ENCODE assay signal across 15 cellular contexts in the genomic region with DNA sequence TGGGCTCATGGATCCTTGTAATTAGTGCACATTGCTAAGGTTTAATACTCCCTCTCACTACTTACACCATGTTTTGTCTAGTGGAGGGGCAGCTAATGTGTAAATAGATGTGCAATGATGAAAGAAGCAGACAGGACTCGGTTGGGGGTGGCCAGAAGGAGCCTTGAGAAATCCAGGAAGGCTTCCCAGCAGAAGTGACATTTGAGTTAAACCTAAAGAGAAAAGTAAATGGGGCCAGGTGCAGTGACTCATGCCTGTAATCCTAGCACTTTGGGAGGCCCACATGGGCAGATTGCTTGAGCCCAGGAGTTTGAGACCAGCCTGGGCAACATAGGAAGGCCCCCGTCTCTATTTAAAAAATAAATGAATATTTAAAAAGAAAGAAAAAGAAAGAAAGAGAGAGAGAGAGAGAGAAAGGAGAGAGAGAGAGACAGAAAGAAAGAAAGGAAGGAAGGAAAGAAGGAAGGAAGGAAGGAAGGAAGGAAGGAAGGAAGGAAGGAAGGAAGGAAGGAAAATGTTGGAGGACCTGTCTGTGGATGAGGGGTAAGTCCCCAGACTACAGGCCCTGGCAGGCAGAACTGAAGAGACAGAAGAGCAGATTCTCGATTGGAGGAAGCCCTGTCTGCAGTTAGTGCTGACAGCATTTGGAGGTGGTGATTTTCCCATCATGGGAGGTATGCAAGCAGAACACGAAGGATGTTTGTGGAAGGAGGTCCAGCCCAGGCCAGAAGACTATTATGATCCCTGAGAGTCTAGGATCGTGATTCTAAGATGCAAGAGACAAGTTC. TPM values are rescaled to one million over a fixed set of nuclear protein-coding genes. Genes with fewer than 3 reads are reported as not detected.
DNase-seq lines count a peak whose midpoint lies in the region; ATAC-seq, FAIRE-seq and TF ChIP-seq lines count a peak whose summit lies in the region.
"Had no signal": no experiment of that assay in that cellular context is flagged by ENCODE, and none has a peak within 500 bp of the region (broad histone marks: within the 10 kb centered on the region; RNA-seq: fewer than 3 reads in every experiment).

No MANE protein-coding gene starts in this region.

- H3K27ac ChIP-seq in HEK293 (ENCODE audit: extremely low read depth, low read depth, low read length) (no peak overlapping the region), mesendoderm (ENCODE audit: low read depth, low read length) (no peak overlapping the region), substantia nigra (ENCODE audit: low read depth, low read length, poor library complexity, severe bottlenecking) (peak overlapping the region; percentile 50)
- H3K27ac ChIP-seq: parathyroid adenoma had no signal

- H3K27ac Mint-ChIP-seq in MCF 10A (ENCODE audit: low read depth, unreplicated experiment): no peak overlapping the region
- no peak overlapping the region for H3K27ac Mint-ChIP-seq in activated naive CD8-positive, alpha-beta T cell treated with anti-CD3 and anti-CD28 coated beads for 36 hours
- H3K27ac Mint-ChIP-seq: memory B cell had no signal

- H3K4me1 ChIP-seq in HEK293 (ENCODE audit: control insufficient read depth, insufficient read depth, low read length): no peaks in the 10 kb centered on the region
- peaks cover 5% of the 10 kb centered on the region for H3K4me1 ChIP-seq in mesendoderm (ENCODE audit: control insufficient read depth, low read depth, low read length)
- H3K4me1 ChIP-seq: HAP-1, parathyroid adenoma had no signal

- no peak for ATAC-seq in HG03175 (IDR thresholded peaks at IDR 0.05; ENCODE audit: unreplicated experiment)
- ATAC-seq: activated CD4-positive, CD25-positive, alpha-beta regulatory T cell treated with anti-CD3 and anti-CD28 coated beads, Interleukin-2, amount 50 U/mL, for 24 hours; activated T-cell treated with anti-CD3 and anti-CD28 coated beads, Interleukin-2, amount 50 U/mL, for 4 hours had no signal

- BruUV-seq in MCF 10A (replicated peaks; lab: Mats Ljungman, UMichigan): no TSS peak

- TF ChIP-seq CTCF in HEK293 (tag by site-specific recombination; IDR thresholded peaks at IDR 0.05): no peak
- no peak for TF ChIP-seq CTCF in MCF 10A (IDR thresholded peaks at IDR 0.05; ENCODE audit: unreplicated experiment)

- H3K27me3 Mint-ChIP-seq in MCF 10A (ENCODE audit: insufficient read depth, unreplicated experiment): peaks cover 21% of the 10 kb centered on the region
- peaks cover 32% of the 10 kb centered on the region for H3K27me3 Mint-ChIP-seq in activated naive CD8-positive, alpha-beta T cell treated with anti-CD3 and anti-CD28 coated beads for 36 hours

- no peak overlapping the region for H2BK15ac ChIP-seq in mesendoderm (replicated peaks; ENCODE audit: low read depth)

- H3K9me3 Mint-ChIP-seq in MCF 10A (ENCODE audit: unreplicated experiment): no peaks in the 10 kb centered on the region
- H3K9me3 Mint-ChIP-seq in activated naive CD8-positive, alpha-beta T cell treated with anti-CD3 and anti-CD28 coated beads for 36 hours: no peaks in the 10 kb centered on the region
- H3K9me3 Mint-ChIP-seq: activated T-cell treated with anti-CD3 and anti-CD28 coated beads, Interleukin-2, amount 50 U/mL, for 4 hours; memory B cell had no signal

- no peaks in the 10 kb centered on the region for H3K79me1 ChIP-seq in mesendoderm (ENCODE audit: low read length)

- POLR2A ChIA-PET in HEK293 (lab: Yijun Ruan, JAX) (no interaction called here), MCF 10A (lab: Yijun Ruan, JAX) (interaction anchor here (0.6 to 1.9 kb wide), 3 partner anchors 28 to 483 kb away, joined by 3 to 7 read pairs (median 3); no protein-coding TSS in a partner anchor)

- no peak overlapping the region for H2BK5ac ChIP-seq in mesendoderm (ENCODE audit: low read length)

- no peak overlapping the region for H3K23ac ChIP-seq in mesendoderm (ENCODE audit: low read length)

- no peaks in the 10 kb centered on the region for H3K9me3 ChIP-seq in HEK293 (ENCODE audit: control insufficient read depth, insufficient read depth, low read depth, low read length)
- H3K9me3 ChIP-seq: HAP-1 had no signal

- DNase-seq in MCF 10A (ENCODE audit: unreplicated experiment) (peak; percentile 46), mesendoderm (no peak), substantia nigra (lab: John Stamatoyannopoulos, UW) (no peak), NK-92 (lab: John Stamatoyannopoulos, UW; ENCODE audit: unreplicated experiment) (no peak), GM12891 (ENCODE audit: insufficient read length, low spot score) (no peak)
- DNase-seq in activated naive CD8-positive, alpha-beta T cell treated with anti-CD3 and anti-CD28 coated beads for 36 hours: no peak
- DNase-seq: activated T-cell treated with anti-CD3 and anti-CD28 coated beads, Interleukin-2, amount 50 U/mL, for 4 hours; stimulated activated CD4-positive, alpha-beta T cell treated with anti-CD3 and anti-CD28 coated beads, Interleukin-1b, Interleukin-23, amount 100 ng/mL, for 48 hours; SW 1271 had no signal

- no peak overlapping the region for H3K18ac ChIP-seq in mesendoderm (ENCODE audit: low read length)

- no peaks in the 10 kb centered on the region for H3K36me3 Mint-ChIP-seq in MCF 10A (ENCODE audit: insufficient read depth, unreplicated experiment)
- no peaks in the 10 kb centered on the region for H3K36me3 Mint-ChIP-seq in activated naive CD8-positive, alpha-beta T cell treated with anti-CD3 and anti-CD28 coated beads for 36 hours
- H3K36me3 Mint-ChIP-seq: memory B cell had no signal

- H3K4me3 ChIP-seq in HEK293 (ENCODE audit: low read depth, low read length): no peak overlapping the region
- no peak overlapping the region for H3K4me3 ChIP-seq in mesendoderm (ENCODE audit: low read length)
- H3K4me3 ChIP-seq: HAP-1 had no signal

- H3K4me1 Mint-ChIP-seq in MCF 10A (ENCODE audit: insufficient read depth, unreplicated experiment): peaks cover 20% of the 10 kb centered on the region
- H3K4me1 Mint-ChIP-seq in activated naive CD8-positive, alpha-beta T cell treated with anti-CD3 and anti-CD28 coated beads for 36 hours: peaks cover 6% of the 10 kb centered on the region

- peak overlapping the region; percentile 38 for H3K4me3 Mint-ChIP-seq in MCF 10A (ENCODE audit: unreplicated experiment)
- H3K4me3 Mint-ChIP-seq in activated naive CD8-positive, alpha-beta T cell treated with anti-CD3 and anti-CD28 coated beads for 36 hours: no peak overlapping the region
- H3K4me3 Mint-ChIP-seq: activated T-cell treated with anti-CD3 and anti-CD28 coated beads, Interleukin-2, amount 50 U/mL, for 4 hours; memory B cell had no signal

- H3K4me2 ChIP-seq in mesendoderm (ENCODE audit: low read length): no peak overlapping the region

- H3K9ac ChIP-seq in mesendoderm (ENCODE audit: low read length): no peak overlapping the region
- H3K9ac ChIP-seq: parathyroid adenoma had no signal

- no peaks in the 10 kb centered on the region for H3K79me2 ChIP-seq in mesendoderm (ENCODE audit: control insufficient read depth, insufficient read depth, low read length)
- H3K79me2 ChIP-seq: parathyroid adenoma had no signal

- H3K56ac ChIP-seq in mesendoderm (ENCODE audit: low read length): peak overlapping the region; percentile 7

- H3K27me3 ChIP-seq in mesendoderm (ENCODE audit: insufficient read depth, low read length, poor library complexity): no peaks in the 10 kb centered on the region

- CTCF ChIA-PET in HEK293 (lab: Yijun Ruan, JAX): interaction anchor here (0.7 kb wide), 1 partner anchor 312 kb away, joined by 3 read pairs; a partner anchor contains a TSS
- CTCF ChIA-PET in MCF 10A (lab: Yijun Ruan, JAX): interaction anchor here (1.1 kb wide), 2 partner anchors 166 to 174 kb away, joined by 3 to 4 read pairs; no protein-coding TSS in a partner anchor

- H4K5ac ChIP-seq in mesendoderm (ENCODE audit: low read length): no peak overlapping the region

- no peak for FAIRE-seq in GM12891 (lab: Jason Lieb, UNC)

- TF ChIP-seq POLR2A in GM12891 (IDR thresholded peaks at IDR 0.05; ENCODE audit: low read depth, low read length): no peak

- intact Hi-C loops in MCF 10A (cut with micrococcal nuclease): no loop called here

- no peak overlapping the region for H2AK5ac ChIP-seq in mesendoderm (ENCODE audit: low read length)

- no peak overlapping the region for H4K8ac ChIP-seq in mesendoderm (ENCODE audit: low read depth, low read length)

- H2BK120ac ChIP-seq in mesendoderm (ENCODE audit: low read depth, low read length): no peak overlapping the region

- no CpG with 5 or more reads among the region's 5 CpGs for WGBS in mesendoderm (ENCODE audit: extremely low coverage, insufficient coverage, low lambda C conversion rate)

- H3K36me3 ChIP-seq in HEK293 (ENCODE audit: control insufficient read depth in 2 of 2, insufficient read depth in 1 of 2, low read length in 2 of 2) (no peaks in the 10 kb centered on the region), mesendoderm (ENCODE audit: control insufficient read depth, insufficient read depth, low read length) (no peaks in the 10 kb centered on the region)
- H3K36me3 ChIP-seq: HAP-1 had no signal

- no peak overlapping the region for H3K4ac ChIP-seq in mesendoderm (ENCODE audit: low read depth, low read length)

TF ChIP-seq in HEK293, 187 proteins besides CTCF, POLR2A, EP300 and RAD21 (continues in another document):
- TF ChIP-seq ZNF701 (tag by site-specific recombination; IDR thresholded peaks at IDR 0.05) (no peak), ZNF555 (tag by site-specific recombination; conservative IDR thresholded peaks at IDR 0.05) (no peak), ZFP69B (tag by site-specific recombination; IDR thresholded peaks at IDR 0.05) (no peak), ZNF19 (tag by site-specific recombination; IDR thresholded peaks at IDR 0.05; ENCODE audit: low read depth) (no peak), SP3 (tag by site-specific recombination; IDR thresholded peaks at IDR 0.05) (no peak), ZNF10 (tag by site-specific recombination; IDR thresholded peaks at IDR 0.05) (no peak)

TF ChIP-seq in GM12891, 5 proteins besides CTCF, POLR2A, EP300 and RAD21:
- no peak for TF ChIP-seq PAX5 (IDR thresholded peaks at IDR 0.05; ENCODE audit: insufficient read depth, low read length, severe bottlenecking)
- TF ChIP-seq POLR2AphosphoS5 (IDR thresholded peaks at IDR 0.05; ENCODE audit: low read depth, low read length): no peak
- no peak for TF ChIP-seq TAF1 (IDR thresholded peaks at IDR 0.05; ENCODE audit: low read depth, low read length)
- no peak for TF ChIP-seq SPI1 (IDR thresholded peaks at IDR 0.05; ENCODE audit: low read depth, low read length)
- TF ChIP-seq POU2F2 (IDR thresholded peaks at IDR 0.05; ENCODE audit: low read depth, low read length): no peak

RNA-seq across cellular contexts. Expression of a gene that starts 3.6 kb away (rescaled TPM):
- total RNA-seq in MCF 10A (2022): not detected in 2 replicates
- polyA plus RNA-seq in mesendoderm (2013, experiment 1 of 2): 0.95 TPM
- polyA plus RNA-seq in mesendoderm (2013, experiment 2 of 2): 1.1 TPM
- polyA plus RNA-seq in GM12891 (2012; ENCODE audit: low read depth, missing spikeins): not detected
- total RNA-seq in activated naive CD8-positive, alpha-beta T cell treated with anti-CD3 and anti-CD28 coated beads for 36 hours: not detected

RNA-seq across cellular contexts. Expression of a gene that starts 52.0 kb away (rescaled TPM):
- total RNA-seq in MCF 10A (2022): 21.4 and 23.4 TPM in 2 replicates
- 47.9 TPM for polyA plus RNA-seq in mesendoderm (2013, experiment 1 of 2)
- polyA plus RNA-seq in mesendoderm (2013, experiment 2 of 2): 48.4 TPM
- 29.8 TPM for polyA plus RNA-seq in GM12891 (2012; ENCODE audit: low read depth, missing spikeins)
- total RNA-seq in activated naive CD8-positive, alpha-beta T cell treated with anti-CD3 and anti-CD28 coated beads for 36 hours: 10 to 100 TPM; 16.9 to 19.5 TPM
